ENCODE assay signal across 16 cellular contexts in the genomic region with DNA sequence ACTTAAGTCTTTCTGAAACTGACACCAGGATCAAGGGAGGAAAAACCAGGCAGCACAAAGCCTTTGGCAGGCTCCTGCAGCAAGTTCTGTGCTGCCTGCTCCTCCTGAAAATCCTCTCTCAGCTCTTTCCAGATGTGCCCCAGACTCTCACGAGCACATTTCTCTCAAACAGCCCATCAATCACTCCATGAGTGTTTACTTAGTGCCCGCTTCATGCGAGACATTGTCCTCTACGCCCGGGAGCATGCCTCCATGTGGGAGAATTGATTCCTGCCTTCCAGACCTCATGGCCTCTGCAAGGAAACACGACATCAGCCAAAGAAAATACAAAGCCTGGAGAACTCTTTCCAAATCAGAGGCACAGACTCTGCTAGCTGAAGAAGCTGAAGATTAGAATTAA. TPM values are rescaled to one million over a fixed set of nuclear protein-coding genes. Genes with fewer than 3 reads are reported as not detected.
DNase-seq lines count a peak whose midpoint lies in the region; ATAC-seq and TF ChIP-seq lines count a peak whose summit lies in the region.
"Had no signal": no experiment of that assay in that cellular context is flagged by ENCODE, and none has a peak within 500 bp of the region (broad histone marks: within the 10 kb centered on the region; RNA-seq: fewer than 3 reads in every experiment).

No MANE protein-coding gene starts in this region.

- no peaks in the 10 kb centered on the region for H3K27me3 ChIP-seq in hepatocyte
- H3K27me3 ChIP-seq: body of pancreas had no signal

- no peaks in the 10 kb centered on the region for H3K4me1 ChIP-seq in hepatocyte (ENCODE audit: insufficient read depth)
- H3K4me1 ChIP-seq: body of pancreas, left lung had no signal

- no peak overlapping the region for H3K4me3 ChIP-seq in hepatocyte
- H3K4me3 ChIP-seq: body of pancreas, left lung had no signal

- intact Hi-C loops in Right ventricle myocardium inferior (cut with DNase I) = no loop called here

- H3K9me2 ChIP-seq in hepatocyte (replicated peaks; ENCODE audit: insufficient read depth) = no peaks in the 10 kb centered on the region

- no peak for TF ChIP-seq CTCF in hepatocyte (IDR thresholded peaks at IDR 0.05; ENCODE audit: poor library complexity)

- H3K27ac ChIP-seq in hepatocyte = peak overlapping the region; percentile 67
- H3K27ac ChIP-seq: body of pancreas, left lung had no signal

- DNase-seq in DMS53 treated with DMSO at 0.1 percent for 48 hours (lab: John Stamatoyannopoulos, UW; ENCODE audit: unreplicated experiment) (peak; percentile 98), NCI-H1417 treated with DMSO at 0.1 percent for 48 hours (lab: John Stamatoyannopoulos, UW) (peak; percentile 47), NCI-H69 (lab: John Stamatoyannopoulos, UW) (peak; percentile 100), hepatocyte (ENCODE audit: low spot score) (peak; percentile 30), Right ventricle myocardium inferior (ENCODE audit: missing footprints) (no peak), germinal center (ENCODE audit: low spot score) (no peak)
- DNase-seq in activated naive CD4-positive, alpha-beta T cell (lab: John Stamatoyannopoulos, UW) = no peak
- no peak for DNase-seq in stimulated activated CD8-positive, alpha-beta memory T cell treated with anti-CD3 and anti-CD28 coated beads, Interleukin-4, amount 100 ng/mL, for 48 hours
- DNase-seq: activated CD4-positive, CD25-positive, alpha-beta regulatory T cell treated with anti-CD3 and anti-CD28 coated beads, Interleukin-2, amount 50 U/mL, for 72 hours; activated CD8-positive, alpha-beta memory T cell treated with anti-CD3 and anti-CD28 coated beads, Interleukin-2, amount 50 U/mL, for 48 hours; activated naive CD4-positive, alpha-beta T cell treated with anti-CD3 and anti-CD28 coated beads, Interleukin-2, amount 50 U/mL, for 16 hours; body of pancreas; COR-L47; left lung; SIG-M5; T-helper 2 cell had no signal

- ATAC-seq in Right ventricle myocardium inferior = no peak
- ATAC-seq: body of pancreas, left lung had no signal

- WGBS in hepatocyte (ENCODE audit: low lambda C conversion rate, missing lambda C conversion rate) = 39% methylated on average over 6 of the region's 6 CpGs

- H3K4me2 ChIP-seq in hepatocyte = peak overlapping the region; percentile 17

- H4K20me1 ChIP-seq in hepatocyte (ENCODE audit: insufficient read depth, poor library complexity, severe bottlenecking) = no peaks in the 10 kb centered on the region

- no peaks in the 10 kb centered on the region for H3K36me3 ChIP-seq in hepatocyte (replicated peaks; ENCODE audit: insufficient read depth, low read depth)
- H3K36me3 ChIP-seq: left lung had no signal

- H3K9me3 ChIP-seq in hepatocyte (ENCODE audit: low read depth) = no peaks in the 10 kb centered on the region
- H3K9me3 ChIP-seq: body of pancreas, left lung had no signal

- no peak overlapping the region for H2AFZ ChIP-seq in hepatocyte

- H3K79me2 ChIP-seq in hepatocyte = no peaks in the 10 kb centered on the region

RNA-seq across cellular contexts. Expression of a gene that starts 46.5 kb away (rescaled TPM):
- total RNA-seq in hepatocyte (7.5 and 9.6 TPM in 2 replicates), Right ventricle myocardium inferior (1.5 TPM)
- polyA plus RNA-seq in hepatocyte = 3.3 and 5.2 TPM in 2 replicates

Comparison
In these comparisons a context has a peak if more than half of its experiments do, and no peak if none do; other contexts are left out.
1. DNase-seq: peak in DMS53 treated with DMSO at 0.1 percent for 48 hours (single experiment), NCI-H1417 treated with DMSO at 0.1 percent for 48 hours (single experiment), NCI-H69 (single experiment) and hepatocyte (single experiment); none in activated naive CD4-positive, alpha-beta T cell (0 of 4), Right ventricle myocardium inferior (single experiment), stimulated activated CD8-positive, alpha-beta memory T cell treated with anti-CD3 and anti-CD28 coated beads, Interleukin-4, amount 100 ng/mL, for 48 hours (single experiment) and germinal center (single experiment).